ENCODE assay signal across 9 cellular contexts in genomic region chr1:218361298-218362065, GRCh38. TPM values are rescaled to one million over a fixed set of nuclear protein-coding genes. Genes with fewer than 3 reads are reported as not detected.
DNase-seq lines count a peak whose midpoint lies in the region; ATAC-seq, FAIRE-seq and TF ChIP-seq lines count a peak whose summit lies in the region.
"Had no signal": no experiment of that assay in that cellular context is flagged by ENCODE, and none has a peak within 500 bp of the region (broad histone marks: within the 10 kb centered on the region; RNA-seq: fewer than 3 reads in every experiment).

No MANE protein-coding gene starts in this region.

- H3K14ac ChIP-seq in H1 (ENCODE audit: insufficient read length): no peak overlapping the region

- no peak for FAIRE-seq in H1 (lab: Jason Lieb, UNC)

- peak; percentile 88 to 90 for TF ChIP-seq RAD21 in H1 (IDR thresholded peaks at IDR 0.05 in 1 of 2, conservative IDR thresholded peaks at IDR 0.05 in 1 of 2; ENCODE audit: low read depth in 2 of 2, low read length in 2 of 2)

- H3K18ac ChIP-seq in H1 (ENCODE audit: extremely low read depth, low read length): no peak overlapping the region

- H3K23me2 ChIP-seq in H1 (ENCODE audit: low read depth, low read length): no peaks in the 10 kb centered on the region

- no peaks in the 10 kb centered on the region for H3K36me3 ChIP-seq in H1 (ENCODE audit: control insufficient read depth in 2 of 4, insufficient read depth in 4 of 4, low read length in 3 of 4)
- H3K36me3 ChIP-seq in sigmoid colon: no peaks in the 10 kb centered on the region
- no peaks in the 10 kb centered on the region for H3K36me3 ChIP-seq in Peyer's patch

- no peak overlapping the region for H2BK20ac ChIP-seq in H1 (ENCODE audit: low read length)

- H3K9ac ChIP-seq in H1 (replicated peaks in 1 of 4; ENCODE audit: extremely low read depth in 1 of 4, low read depth in 3 of 4, low read length in 3 of 4): no peak overlapping the region

- no peak overlapping the region for H2AFZ ChIP-seq in H1 (ENCODE audit: low read length)

- H3K27ac ChIP-seq in H1 (ENCODE audit: low read depth, low read length): no peak overlapping the region
- peak overlapping the region; percentile 9 to 77 (median 52) for H3K27ac ChIP-seq in sigmoid colon
- H3K27ac ChIP-seq in Peyer's patch: no peak overlapping the region

- no peak for ATAC-seq in GM18498 (IDR thresholded peaks at IDR 0.05; ENCODE audit: unreplicated experiment)
- ATAC-seq: naive thymus-derived CD8-positive, alpha-beta T cell had no signal

- POLR2A ChIA-PET in H1 (lab: Charles Lee; ENCODE audit: partially characterized antibody): no interaction called here

- H4K20me1 ChIP-seq in H1 (replicated peaks in 1 of 2; ENCODE audit: control insufficient read depth in 1 of 2, insufficient read depth in 2 of 2, low read length in 2 of 2): no peaks in the 10 kb centered on the region

- TF ChIP-seq CTCF in H1 (IDR thresholded peaks at IDR 0.05; ENCODE audit: control extremely low read depth in 1 of 3, insufficient read depth in 1 of 3, low read depth in 1 of 3, low read length in 3 of 3): peak; percentile 34 to 67 (median 61)
- peak in 2 of 4 experiments; percentile 23 to 27 for TF ChIP-seq CTCF in sigmoid colon (IDR thresholded peaks at IDR 0.05)
- no peak for TF ChIP-seq CTCF in Peyer's patch (IDR thresholded peaks at IDR 0.05)

- H3K27me3 ChIP-seq in H1 (replicated peaks in 1 of 4; ENCODE audit: control insufficient read depth in 3 of 4, extremely low read depth in 1 of 4, insufficient read depth in 3 of 4, low read length in 3 of 4): no peaks in the 10 kb centered on the region
- H3K27me3 ChIP-seq in sigmoid colon: no peaks in the 10 kb centered on the region
- H3K27me3 ChIP-seq in Peyer's patch: no peaks in the 10 kb centered on the region

- H3K4me2 ChIP-seq in H1 (ENCODE audit: insufficient read depth in 1 of 2, low read depth in 2 of 2, low read length in 2 of 2): no peak overlapping the region

- H2AK5ac ChIP-seq in H1 (ENCODE audit: low read depth, low read length): no peak overlapping the region

- no peak overlapping the region for H4K5ac ChIP-seq in H1 (ENCODE audit: insufficient read length, low read depth, low read length)

- no peaks in the 10 kb centered on the region for H3K79me2 ChIP-seq in H1 (ENCODE audit: control insufficient read depth in 1 of 2, insufficient read depth in 2 of 2, low read length in 2 of 2)

- H2BK120ac ChIP-seq in H1 (replicated peaks; ENCODE audit: low read depth, low read length): no peak overlapping the region

- no peak overlapping the region for H4K8ac ChIP-seq in H1 (ENCODE audit: extremely low read depth, insufficient read depth, low read length)

- no peak overlapping the region for H2BK15ac ChIP-seq in H1 (ENCODE audit: low read length)

- CTCF ChIA-PET in H1 (lab: Charles Lee; ENCODE audit: partially characterized antibody): interaction anchor here (0.6 to 1.6 kb wide), 12 partner anchors 10 to 706 kb away, joined by 3 to 4 read pairs (median 3); no protein-coding TSS in a partner anchor

- TF ChIP-seq POLR2A in H1 (IDR thresholded peaks at IDR 0.05; ENCODE audit: control extremely low read depth in 1 of 2, low read depth in 2 of 2, low read length in 2 of 2): no peak
- no peak for TF ChIP-seq POLR2A in sigmoid colon (IDR thresholded peaks at IDR 0.05)
- TF ChIP-seq POLR2A in Peyer's patch (IDR thresholded peaks at IDR 0.05): no peak

- H2BK5ac ChIP-seq in H1 (ENCODE audit: low read depth, low read length): no peak overlapping the region

- peak in 2 of 3 experiments; percentile 13 to 60 for DNase-seq in NCI-H1417 (lab: John Stamatoyannopoulos, UW)
- DNase-seq in NCI-H1417 treated with DMSO at 0.1 percent for 48 hours (lab: John Stamatoyannopoulos, UW): no peak
- peak; percentile 59 for DNase-seq in NCI-H460 (ENCODE audit: extremely low read depth, low read depth)
- peak in 1 of 2 experiments; percentile 39 for DNase-seq in H1 (ENCODE audit: low read depth in 1 of 2, low spot score in 2 of 2)
- DNase-seq in sigmoid colon: no peak
- DNase-seq in T-helper 9 cell: no peak
- DNase-seq in Peyer's patch: no peak
- DNase-seq: naive thymus-derived CD8-positive, alpha-beta T cell had no signal

- H3K79me1 ChIP-seq in H1 (ENCODE audit: low read depth, low read length): no peaks in the 10 kb centered on the region

- H2BK12ac ChIP-seq in H1 (ENCODE audit: low read depth, low read length): no peak overlapping the region

- no peak overlapping the region for H3K23ac ChIP-seq in H1 (ENCODE audit: insufficient read length)

- no peak overlapping the region for H4K91ac ChIP-seq in H1 (replicated peaks; ENCODE audit: insufficient read length, low read length)

- no peak overlapping the region for H3K4me3 ChIP-seq in H1 (ENCODE audit: extremely low read depth in 1 of 4, insufficient read depth in 2 of 4, low read depth in 3 of 4, low read length in 4 of 4)
- H3K4me3 ChIP-seq in sigmoid colon: no peak overlapping the region
- H3K4me3 ChIP-seq in Peyer's patch: no peak overlapping the region

- TF ChIP-seq EP300 in H1 (IDR thresholded peaks at IDR 0.05; ENCODE audit: borderline replicate concordance in 1 of 2, low read depth in 2 of 2, low read length in 2 of 2) (no peak), sigmoid colon (IDR thresholded peaks at IDR 0.05) (no peak)

- H3K56ac ChIP-seq in H1 (replicated peaks; ENCODE audit: insufficient read length, low read depth, low read length): no peak overlapping the region

- H3K9me3 ChIP-seq in H1 (ENCODE audit: insufficient read depth in 2 of 2, low read depth in 1 of 2, low read length in 1 of 2) (no peaks in the 10 kb centered on the region), sigmoid colon (no peaks in the 10 kb centered on the region), Peyer's patch (no peaks in the 10 kb centered on the region)

- H3K4me1 ChIP-seq in H1 (replicated peaks in 1 of 4; ENCODE audit: control insufficient read depth in 3 of 4, insufficient read depth in 4 of 4, low read length in 3 of 4) (peaks cover 0 to 2% (median 0%) of the 10 kb centered on the region in 4 experiments; a peak in 1 of 7 replicates), sigmoid colon (peaks cover 0 to 61% (median 53%) of the 10 kb centered on the region in 4 donors), Peyer's patch (no peaks in the 10 kb centered on the region)

- H3K4ac ChIP-seq in H1 (replicated peaks; ENCODE audit: insufficient read length, low read depth, low read length): no peak overlapping the region

- 83% methylated on average over 7 of the region's 7 CpGs; no CpG with 5 or more reads in 1 of the 2 experiments for WGBS in H1 (ENCODE audit: extremely low coverage in 1 of 2, insufficient coverage in 1 of 2, insufficient read length in 1 of 2, insufficient replicate concordance in 2 of 2, low coverage in 1 of 2, low lambda C conversion rate in 2 of 2, missing lambda C conversion rate in 1 of 2), 2 experiments
- WGBS in sigmoid colon, 2 donors: 74 to 80% methylated on average over 7 of the region's 7 CpGs

- intact Hi-C loops in sigmoid colon (cut with DNase I): loop anchor here (5.0 kb wide), 1 partner anchor 41 kb away; no protein-coding TSS in a partner anchor

TF ChIP-seq in H1, 55 proteins besides CTCF, POLR2A, EP300 and RAD21:
- TF ChIP-seq NRF1 (IDR thresholded peaks at IDR 0.05; ENCODE audit: low read depth, low read length): no peak
- TF ChIP-seq TAF7 (optimal IDR thresholded peaks at IDR 0.05; ENCODE audit: borderline replicate concordance, low read depth, low read length): no peak
- TF ChIP-seq CHD1 (IDR thresholded peaks at IDR 0.05; ENCODE audit: low read depth, low read length): no peak
- TF ChIP-seq SIN3A (conservative IDR thresholded peaks at IDR 0.05 in 1 of 2, IDR thresholded peaks at IDR 0.05 in 1 of 2; ENCODE audit: low read depth in 1 of 2, low read length in 2 of 2): no peak

RNA-seq across cellular contexts. Expression of gene TGFB2, which starts 16.3 kb away (rescaled TPM):
- total RNA-seq in NCI-H460 (2014; rRNA removed; shearing (Covaris generic)): 46.5 and 52.7 TPM in 2 replicates
- polyA plus RNA-seq in NCI-H460 (2014; cell fraction: nucleus; rRNA removed): 13.2 and 16.8 TPM in 2 replicates
- 0.84 and 1.5 TPM in 2 replicates for total RNA-seq in H1 (2021; fragmentation: NEBNext Ultra II Directional; extraction: Animal tissue kit (Norgen Biotek cat#: 25700))
- polyA plus RNA-seq in H1 (2011; rRNA removed) (0.08 and 0.26 TPM in 2 replicates), sigmoid colon (under 1 TPM; 0.23 to 0.60 (median 0.38) TPM)
- polyA plus RNA-seq in H1 (2011; cell fraction: cytosol; rRNA removed): 0.40 TPM
- polyA plus RNA-seq in H1 (2011; cell fraction: nucleus; rRNA removed): 0.17 TPM
- polyA plus RNA-seq in H1 (2012, experiment 1 of 2): 0.27 to 1.3 TPM (median 0.63 TPM) in 4 replicates
- polyA plus RNA-seq in H1 (2012, experiment 2 of 2): not detected
- 1.2 TPM for polyA plus RNA-seq in H1 (2013, experiment 1 of 2)
- polyA plus RNA-seq in H1 (2013, experiment 2 of 2): 1.1 TPM
- polyA minus RNA-seq in H1 (2011; rRNA and poly(A)+ RNA removed): 0.41 and 0.66 TPM in 2 replicates
- polyA minus RNA-seq in H1 (2011; cell fraction: cytosol; rRNA and poly(A)+ RNA removed): not detected
- polyA minus RNA-seq in H1 (2011; cell fraction: nucleus; rRNA and poly(A)+ RNA removed): 1.4 TPM
- total RNA-seq in sigmoid colon (10 to 100 TPM in 1 of 4 donors, 1 to 10 TPM in 3; 6.3 to 11.8 (median 7.7) TPM), Peyer's patch (1 to 10 TPM in 1 of 4 donors, under 1 TPM in 2, not detected in 1; 0.28 to 1.7 (median 0.54) TPM)
- polyA plus RNA-seq: naive thymus-derived CD8-positive, alpha-beta T cell had no signal

Comparison
In these comparisons a context has a peak if more than half of its experiments do, and no peak if none do; other contexts are left out.
1. DNase-seq: peak in NCI-H1417 (2 of 3) and NCI-H460 (single experiment); none in NCI-H1417 treated with DMSO at 0.1 percent for 48 hours (single experiment), sigmoid colon (single experiment), T-helper 9 cell (single experiment) and Peyer's patch (0 of 3).
2. H3K27ac ChIP-seq: peak in sigmoid colon (4 of 4); none in H1 (single experiment) and Peyer's patch (0 of 4).
3. CTCF ChIP-seq: peak in H1 (3 of 3); none in Peyer's patch (0 of 6).